Comparison of ENCODE assay signal across 14 cellular contexts in the genomic region with DNA sequence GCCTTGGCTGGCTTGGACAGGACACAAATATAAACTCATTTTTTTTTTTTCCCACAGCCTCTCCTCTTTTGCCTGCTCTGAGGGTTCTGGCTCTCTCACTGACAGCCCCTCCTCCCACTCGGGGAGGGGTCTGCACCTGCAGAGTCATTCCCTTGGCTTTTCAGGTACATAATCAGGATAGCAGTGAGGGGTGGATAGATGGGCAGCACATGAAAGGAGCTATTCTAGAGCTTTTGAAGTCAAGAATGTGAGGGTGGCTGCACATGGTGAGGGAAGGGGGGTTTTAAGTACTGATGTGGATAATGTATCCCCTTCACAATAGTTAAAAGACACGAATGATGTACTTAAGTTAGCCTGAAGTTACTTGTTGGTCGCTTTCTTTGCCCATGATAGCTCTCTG.
A peak's percentile ranks its signal among the peaks of the same experiment; 100 is the strongest.
DNase-seq lines count a peak whose midpoint lies in the region; ATAC-seq lines count a peak whose summit lies in the region.
"Had no signal": no experiment of that assay in that cellular context is flagged by ENCODE, and none has a peak within 500 bp of the region (broad histone marks: within the 10 kb centered on the region; RNA-seq: fewer than 3 reads in every experiment).

No MANE protein-coding gene starts in this region.

- peak; percentile 15 for DNase-seq in ELF-1 (ENCODE audit: low read depth, low spot score)
- DNase-seq in iPS DF 19.7 (ENCODE audit: low read depth, low spot score): peak; percentile 28
- DNase-seq in iPS-NIHi7 (ENCODE audit: extremely low spot score): peak; percentile 54
- no peak for DNase-seq in DMS53 (lab: John Stamatoyannopoulos, UW)
- DNase-seq: 8988T; AML-193; CD4-positive, CD25-positive, alpha-beta regulatory T cell; GM23248 had no signal

- H3K9ac ChIP-seq in HUES64 (ENCODE audit: low read depth, low read length): no peak overlapping the region
- H3K9ac ChIP-seq: BLaER1 treated with 17β-estradiol and CSF1 and Interleukin-3, amounts not matched to agents 10 nM and 100 nM; GM23248 had no signal

- no peak for ATAC-seq in GM21737 (IDR thresholded peaks at IDR 0.05; ENCODE audit: unreplicated experiment)
- no peak for ATAC-seq in GM21529 (IDR thresholded peaks at IDR 0.05; ENCODE audit: unreplicated experiment)
- ATAC-seq: GM12878 had no signal

- H3K9me3 ChIP-seq in HUES64 (ENCODE audit: insufficient read depth, low read depth, low read length): no peaks in the 10 kb centered on the region
- H3K9me3 ChIP-seq: BLaER1 treated with 17β-estradiol and CSF1 and Interleukin-3, amounts not matched to agents 10 nM and 100 nM; HAP-1 had no signal

- no peaks in the 10 kb centered on the region for H3K36me3 ChIP-seq in HUES64 (ENCODE audit: insufficient read depth, low read length)
- H3K36me3 ChIP-seq: BLaER1 treated with 17β-estradiol and CSF1 and Interleukin-3, amounts not matched to agents 10 nM and 100 nM; HAP-1 had no signal

- WGBS in HUES64: 11% methylated on average over 3 of the region's 3 CpGs

- H3K4me1 ChIP-seq in HUES64 (ENCODE audit: insufficient read depth, low read length): peaks cover 18% of the 10 kb centered on the region
- H3K4me1 ChIP-seq: BLaER1 treated with 17β-estradiol and CSF1 and Interleukin-3, amounts not matched to agents 10 nM and 100 nM; HAP-1 had no signal

- H3K27ac ChIP-seq in HUES64 (ENCODE audit: low read depth, low read length): peak overlapping the region; percentile 10; the same call in 1 of the 2 replicates
- H3K27ac ChIP-seq: BLaER1 treated with 17β-estradiol and CSF1 and Interleukin-3, amounts not matched to agents 10 nM and 100 nM; GM23248 had no signal

- H3K27me3 ChIP-seq in HUES64 (ENCODE audit: insufficient read depth, low read length): no peaks in the 10 kb centered on the region
- H3K27me3 ChIP-seq: BLaER1 treated with 17β-estradiol and CSF1 and Interleukin-3, amounts not matched to agents 10 nM and 100 nM had no signal

- no peak overlapping the region for H3K4me3 ChIP-seq in HUES64 (ENCODE audit: low read length)
- H3K4me3 ChIP-seq: BLaER1 treated with 17β-estradiol and CSF1 and Interleukin-3, amounts not matched to agents 10 nM and 100 nM; GM12878; GM23248; HAP-1 had no signal
